In the genomic region with DNA sequence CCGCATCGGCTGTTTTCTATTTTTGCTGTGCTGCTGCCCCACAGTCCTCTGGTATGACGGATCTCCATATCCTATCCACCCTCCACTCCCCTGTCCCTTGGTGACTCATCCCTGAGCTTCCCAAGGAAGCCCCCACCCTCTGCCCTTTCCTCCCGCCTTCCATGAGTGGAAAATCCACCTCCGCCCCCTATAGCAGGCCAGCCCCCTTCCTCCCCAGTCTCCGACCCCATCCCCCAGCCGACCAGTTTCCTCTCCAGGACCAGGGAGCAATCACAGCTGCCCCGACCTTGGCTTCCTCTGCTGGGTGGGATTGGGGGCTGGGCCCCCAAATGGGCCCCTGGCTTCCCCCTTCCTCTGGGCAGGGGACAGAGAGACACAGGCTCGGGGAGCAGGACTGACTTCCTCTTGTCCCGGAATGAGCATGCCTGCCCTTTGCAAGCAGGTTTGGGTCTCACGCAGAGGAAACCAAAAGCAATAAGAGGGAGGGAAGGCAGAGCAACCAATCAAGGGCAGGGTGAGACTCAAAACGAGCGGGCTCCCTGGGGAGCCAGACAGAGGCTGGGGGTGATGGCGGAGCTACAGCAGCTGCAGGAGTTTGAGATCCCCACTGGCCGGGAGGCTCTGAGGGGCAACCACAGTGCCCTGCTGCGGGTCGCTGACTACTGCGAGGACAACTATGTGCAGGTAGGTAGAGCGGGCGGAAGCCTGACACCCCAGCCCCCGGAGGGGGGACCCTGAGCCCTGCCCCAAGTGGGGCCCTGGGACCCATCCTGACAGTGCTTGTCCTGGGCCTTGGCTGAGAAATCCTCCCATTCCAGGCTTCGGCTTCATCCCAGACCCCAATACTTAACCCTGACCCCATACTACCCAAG, we compare ENCODE assay signal across 8 cellular contexts.
DNase-seq lines count a peak whose midpoint lies in the region; ATAC-seq and TF ChIP-seq lines count a peak whose summit lies in the region.

A gene with protein sequence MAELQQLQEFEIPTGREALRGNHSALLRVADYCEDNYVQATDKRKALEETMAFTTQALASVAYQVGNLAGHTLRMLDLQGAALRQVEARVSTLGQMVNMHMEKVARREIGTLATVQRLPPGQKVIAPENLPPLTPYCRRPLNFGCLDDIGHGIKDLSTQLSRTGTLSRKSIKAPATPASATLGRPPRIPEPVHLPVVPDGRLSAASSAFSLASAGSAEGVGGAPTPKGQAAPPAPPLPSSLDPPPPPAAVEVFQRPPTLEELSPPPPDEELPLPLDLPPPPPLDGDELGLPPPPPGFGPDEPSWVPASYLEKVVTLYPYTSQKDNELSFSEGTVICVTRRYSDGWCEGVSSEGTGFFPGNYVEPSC (plus strand): TSS at position 550 of the 872 bp plus-strand sequence. CDS start 18 bp downstream, at position 568.
A gene (minus strand): TSS at position 417 of the 872 bp plus-strand sequence. CDS start 3,152 bp downstream, outside the sequence.

- H3K4me1 Mint-ChIP-seq in activated naive CD4-positive, alpha-beta T cell treated with anti-CD3 and anti-CD28 coated beads, Interleukin-2, amount 50 U/mL, for 24 hours, result peaks cover 77% of the 10 kb centered on the region

- ATAC-seq in GM18498 (IDR thresholded peaks at IDR 0.05; ENCODE audit: unreplicated experiment) (peak; percentile 86), HG02610 (IDR thresholded peaks at IDR 0.05; ENCODE audit: unreplicated experiment) (peak; percentile 80)

- H3K9me3 Mint-ChIP-seq in activated naive CD4-positive, alpha-beta T cell treated with anti-CD3 and anti-CD28 coated beads, Interleukin-2, amount 50 U/mL, for 24 hours, result no peaks in the 10 kb centered on the region

- peak within 1 kb of the TSS; percentile 94 for H3K4me3 Mint-ChIP-seq in activated naive CD4-positive, alpha-beta T cell treated with anti-CD3 and anti-CD28 coated beads, Interleukin-2, amount 50 U/mL, for 24 hours

- peak within 1 kb of the TSS; percentile 90 for H2AFZ ChIP-seq in OCI-LY3 (ENCODE audit: low read depth, low read length)

- H3K36me3 ChIP-seq in OCI-LY3 (replicated peaks; ENCODE audit: low read depth, low read length), result peaks cover 3% of the 10 kb centered on the region

- H3K4me1 ChIP-seq in OCI-LY3 (ENCODE audit: low read length), result peaks cover 46% of the 10 kb centered on the region

- peak within 1 kb of the TSS; percentile 96 for H3K4me2 ChIP-seq in OCI-LY3 (ENCODE audit: low read length)

- TF ChIP-seq CTCF in OCI-LY3 (IDR thresholded peaks at IDR 0.05; ENCODE audit: low read depth, low read length), result no peak

- H3K27ac ChIP-seq in OCI-LY3 (ENCODE audit: low read length), result peak within 1 kb of the TSS; percentile 57

- peak within 1 kb of the TSS; percentile 94 for H3K9ac ChIP-seq in OCI-LY3 (ENCODE audit: low read length)

- no peaks in the 10 kb centered on the region for H3K9me3 ChIP-seq in OCI-LY3 (ENCODE audit: insufficient read depth, low read length)

- no peaks in the 10 kb centered on the region for H3K27me3 ChIP-seq in OCI-LY3 (ENCODE audit: low read depth, low read length)

- H3K27me3 Mint-ChIP-seq in activated naive CD4-positive, alpha-beta T cell treated with anti-CD3 and anti-CD28 coated beads, Interleukin-2, amount 50 U/mL, for 24 hours, result no peaks in the 10 kb centered on the region

- H4K20me1 ChIP-seq in OCI-LY3 (ENCODE audit: insufficient read depth, low read length), result no peaks in the 10 kb centered on the region

- peak within 1 kb of the TSS; percentile 95 for H3K27ac Mint-ChIP-seq in activated naive CD4-positive, alpha-beta T cell treated with anti-CD3 and anti-CD28 coated beads, Interleukin-2, amount 50 U/mL, for 24 hours

- peak; percentile 53 for DNase-seq in kidney tubule cell (ENCODE audit: low spot score)
- peak; percentile 59 to 62 for DNase-seq in stimulated activated CD8-positive, alpha-beta memory T cell treated with anti-CD3 and anti-CD28 coated beads, Interleukin-15, amount 100 ng/mL, for 48 hours (ENCODE audit: low read depth in 2 of 2)
- no peak for DNase-seq in NCI-H1694 (lab: John Stamatoyannopoulos, UW)
- DNase-seq in glomerular visceral epithelial cell (ENCODE audit: extremely low spot score), result no peak

- H3K79me2 ChIP-seq in OCI-LY3 (ENCODE audit: low read length), result peaks cover 5% of the 10 kb centered on the region; the same call in 1 of the 2 replicates

- H3K4me3 ChIP-seq in OCI-LY3 (ENCODE audit: low read length), result peak within 1 kb of the TSS; percentile 91

- H3K36me3 Mint-ChIP-seq in activated naive CD4-positive, alpha-beta T cell treated with anti-CD3 and anti-CD28 coated beads, Interleukin-2, amount 50 U/mL, for 24 hours, result peaks cover 1% of the 10 kb centered on the region

Comparison
In these comparisons a context has a peak if more than half of its experiments do, and no peak if none do; other contexts are left out.
1. DNase-seq: peak in kidney tubule cell (single experiment) and stimulated activated CD8-positive, alpha-beta memory T cell treated with anti-CD3 and anti-CD28 coated beads, Interleukin-15, amount 100 ng/mL, for 48 hours (2 of 2); none in NCI-H1694 (single experiment) and glomerular visceral epithelial cell (single experiment).